In the genomic region with DNA sequence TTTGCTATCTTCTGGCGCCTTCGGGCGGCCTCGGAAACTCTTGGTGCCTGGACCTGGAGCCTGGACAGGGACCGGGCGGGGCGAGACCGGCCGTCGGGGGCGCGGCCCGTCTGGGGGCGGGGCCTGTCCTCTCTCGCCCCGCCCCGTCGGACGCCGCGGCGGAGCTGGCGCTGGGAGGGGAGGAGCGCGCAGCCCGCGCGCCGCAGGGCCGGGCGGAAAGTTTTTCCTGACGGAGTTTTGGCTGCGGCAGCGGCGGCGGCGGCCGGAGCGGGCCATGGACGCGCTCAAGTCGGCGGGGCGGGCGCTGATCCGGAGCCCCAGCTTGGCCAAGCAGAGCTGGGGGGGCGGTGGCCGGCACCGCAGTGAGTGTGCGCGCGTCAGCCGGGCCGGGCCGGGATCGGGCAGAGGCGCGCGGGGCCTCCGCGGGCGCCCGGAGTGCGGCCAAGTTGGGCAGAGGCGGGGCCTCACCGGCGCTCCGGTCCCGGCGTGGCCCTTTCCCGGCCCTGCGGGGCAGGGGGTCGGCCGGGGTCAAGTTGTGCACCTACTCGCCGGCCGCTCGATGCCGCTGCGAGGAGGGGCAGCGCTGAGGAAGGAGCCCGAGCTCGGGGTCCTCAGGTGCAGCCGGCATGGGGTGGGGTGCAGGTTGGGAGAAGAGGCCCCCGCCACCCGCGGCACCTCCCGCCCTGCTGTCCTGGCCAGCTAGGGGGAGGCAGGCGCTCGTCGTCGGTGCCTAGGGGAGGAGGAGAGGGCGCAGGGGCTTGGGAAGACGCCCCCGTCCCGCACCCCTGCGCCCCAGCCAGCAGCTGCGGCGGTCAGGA, we compare ENCODE assay signal across 1 cellular context.
TF ChIP-seq lines count a peak whose summit lies in the region.

A gene with protein sequence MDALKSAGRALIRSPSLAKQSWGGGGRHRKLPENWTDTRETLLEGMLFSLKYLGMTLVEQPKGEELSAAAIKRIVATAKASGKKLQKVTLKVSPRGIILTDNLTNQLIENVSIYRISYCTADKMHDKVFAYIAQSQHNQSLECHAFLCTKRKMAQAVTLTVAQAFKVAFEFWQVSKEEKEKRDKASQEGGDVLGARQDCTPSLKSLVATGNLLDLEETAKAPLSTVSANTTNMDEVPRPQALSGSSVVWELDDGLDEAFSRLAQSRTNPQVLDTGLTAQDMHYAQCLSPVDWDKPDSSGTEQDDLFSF (plus strand): TSS at position 182 of the 818 bp plus-strand sequence. CDS start 93 bp downstream, at position 275.

TF ChIP-seq in HepG2, 621 proteins besides CTCF, POLR2A, EP300 and RAD21 (continued from another document):
- TF ChIP-seq, protein P1, sequence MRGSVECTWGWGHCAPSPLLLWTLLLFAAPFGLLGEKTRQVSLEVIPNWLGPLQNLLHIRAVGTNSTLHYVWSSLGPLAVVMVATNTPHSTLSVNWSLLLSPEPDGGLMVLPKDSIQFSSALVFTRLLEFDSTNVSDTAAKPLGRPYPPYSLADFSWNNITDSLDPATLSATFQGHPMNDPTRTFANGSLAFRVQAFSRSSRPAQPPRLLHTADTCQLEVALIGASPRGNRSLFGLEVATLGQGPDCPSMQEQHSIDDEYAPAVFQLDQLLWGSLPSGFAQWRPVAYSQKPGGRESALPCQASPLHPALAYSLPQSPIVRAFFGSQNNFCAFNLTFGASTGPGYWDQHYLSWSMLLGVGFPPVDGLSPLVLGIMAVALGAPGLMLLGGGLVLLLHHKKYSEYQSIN (CRISPR knock-in tag; IDR thresholded peaks at IDR 0.05; ENCODE audit: borderline replicate concordance), result no peak
- TF ChIP-seq SNAPC2 (CRISPR knock-in tag; IDR thresholded peaks at IDR 0.05), result no peak
